Comparison of ENCODE assay signal across 8 cellular contexts in genomic region chr1:186681136-186681535, GRCh38. TPM values are rescaled to one million over a fixed set of nuclear protein-coding genes. Genes with fewer than 3 reads are reported as not detected.
DNase-seq lines count a peak whose midpoint lies in the region; ATAC-seq and TF ChIP-seq lines count a peak whose summit lies in the region.

No MANE protein-coding gene starts in this region.

- H3K36me3 ChIP-seq in psoas muscle (ENCODE audit: insufficient read depth in 1 of 2, low read depth in 1 of 2), result no peaks in the 10 kb centered on the region

- TF ChIP-seq CTCF in GM12865 (IDR thresholded peaks at IDR 0.05; ENCODE audit: insufficient read depth, low read depth, low read length, missing control alignments) (no peak), fibroblast of villous mesenchyme (IDR thresholded peaks at IDR 0.05; ENCODE audit: insufficient read depth, low read depth, low read length) (no peak), psoas muscle (IDR thresholded peaks at IDR 0.05) (no peak)

- H3K4me1 ChIP-seq in psoas muscle, result no peaks in the 10 kb centered on the region

- 17 to 18% (median 18%) methylated on average over 9 of the region's 9 CpGs for WGBS in psoas muscle, 3 donors

- peaks cover 10% of the 10 kb centered on the region for H3K4me1 Mint-ChIP-seq in T-helper 17 cell

- H3K27ac ChIP-seq in psoas muscle, result no peak overlapping the region

- ATAC-seq in T-helper 17 cell, result no peak
- no peak for ATAC-seq in psoas muscle
- no peak for ATAC-seq in HG02840 (IDR thresholded peaks at IDR 0.05; ENCODE audit: low FRiP score, unreplicated experiment)

- no peak for DNase-seq in GM12865 (ENCODE audit: low read depth)
- DNase-seq in T-helper 17 cell, result no peak
- no peak for DNase-seq in fibroblast of villous mesenchyme (ENCODE audit: low read depth)
- no peak for DNase-seq in psoas muscle
- DNase-seq in LoVo (ENCODE audit: low spot score), result no peak
- no peak for DNase-seq in NCI-H1105 (lab: John Stamatoyannopoulos, UW)
- DNase-seq in activated CD8-positive, alpha-beta memory T cell treated with anti-CD3 and anti-CD28 coated beads, Interleukin-2, amount 50 U/mL, for 48 hours, result no peak

- no peak overlapping the region for H3K27ac Mint-ChIP-seq in T-helper 17 cell

- H3K9me3 ChIP-seq in T-helper 17 cell (ENCODE audit: control insufficient read depth, low read length, poor library complexity, severe bottlenecking) (no peaks in the 10 kb centered on the region), psoas muscle (no peaks in the 10 kb centered on the region)

- intact Hi-C loops in psoas muscle (cut with DNase I), result no loop called here

- H3K4me3 ChIP-seq in GM12865 (ENCODE audit: low read depth, low read length) (peak overlapping the region; percentile 71; the same call in 1 of the 2 replicates), fibroblast of villous mesenchyme (ENCODE audit: low read depth, low read length) (peak overlapping the region; percentile 64), psoas muscle (peak overlapping the region; percentile 61)

- H3K27me3 ChIP-seq in psoas muscle (ENCODE audit: insufficient read depth in 3 of 3, low read length in 2 of 3), result peaks cover 2 to 22% (median 8%) of the 10 kb centered on the region in 3 donors

- peaks cover 2% of the 10 kb centered on the region for H3K36me3 Mint-ChIP-seq in T-helper 17 cell (ENCODE audit: low read depth)

- H3K4me3 Mint-ChIP-seq in T-helper 17 cell, result peak overlapping the region; percentile 72

- peaks cover 62% of the 10 kb centered on the region for H3K27me3 Mint-ChIP-seq in T-helper 17 cell

RNA-seq across cellular contexts. Expression of gene PTGS2, which starts 0.9 kb away (rescaled TPM):
- total RNA-seq in T-helper 17 cell (1 to 10 TPM; 3.5 to 6.4 TPM), fibroblast of villous mesenchyme (3.0 and 5.5 TPM in 2 replicates), psoas muscle (under 1 TPM; 0.08 to 0.53 (median 0.27) TPM)
- under 1 TPM; 0.03 to 0.13 (median 0.05) TPM for polyA plus RNA-seq in psoas muscle
